Comparison of ENCODE assay signal across 22 cellular contexts in the genomic region with DNA sequence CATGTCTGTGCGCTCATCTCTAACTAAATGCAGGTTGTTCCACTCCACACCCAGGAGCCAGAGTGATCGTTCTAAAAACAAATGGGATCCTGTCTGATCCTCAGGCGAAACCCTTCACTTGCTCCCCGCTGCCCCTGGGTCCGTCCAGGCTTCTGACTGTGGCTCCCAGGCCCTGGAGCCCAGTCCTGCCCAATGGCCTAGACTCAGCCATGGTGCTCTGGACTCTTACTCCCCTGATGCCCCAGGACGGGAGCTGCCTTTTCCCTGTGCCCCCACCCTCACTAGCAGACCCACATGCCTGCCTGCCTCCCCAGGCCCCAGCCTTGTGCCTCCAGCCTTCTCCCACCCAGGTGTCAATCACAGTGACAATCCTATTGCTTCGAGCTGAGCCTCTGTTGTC.
"Had no signal": no experiment of that assay in that cellular context is flagged by ENCODE, and none has a peak within 500 bp of the region (broad histone marks: within the 10 kb centered on the region; RNA-seq: fewer than 3 reads in every experiment).

No MANE protein-coding gene starts in this region.

- ATAC-seq: activated CD4-positive, CD25-positive, alpha-beta regulatory T cell treated with anti-CD3 and anti-CD28 coated beads, Interleukin-2, amount 50 U/mL, for 24 hours; activated CD8-positive, alpha-beta T cell treated with anti-CD3 and anti-CD28 coated beads for 36 hours had no signal

- H3K36me3 ChIP-seq: adrenal gland, breast epithelium, Peyer's patch had no signal

- H3K27ac Mint-ChIP-seq: activated CD8-positive, alpha-beta T cell treated with anti-CD3 and anti-CD28 coated beads for 36 hours; activated naive CD8-positive, alpha-beta T cell treated with anti-CD3 and anti-CD28 coated beads, Interleukin-2, amount 10 ng/mL, durations not matched to agents 7 days and 5 days; T-helper 1 cell treated with Interleukin-12 subunit alpha and Interleukin-12 subunit beta and Interleukin-4 antibody, amounts not matched to agents 30 μg/mL and 1 μg/mL, for 36 hours had no signal

- H3K4me1 Mint-ChIP-seq: activated naive CD8-positive, alpha-beta T cell treated with anti-CD3 and anti-CD28 coated beads, Interleukin-2, amount 10 ng/mL, durations not matched to agents 7 days and 5 days had no signal

- H3K27ac ChIP-seq: adrenal gland, breast epithelium, Peyer's patch had no signal

- H3K27me3 ChIP-seq: Peyer's patch had no signal

- H3K9me3 ChIP-seq: adrenal gland, breast epithelium, Peyer's patch had no signal

- H3K9me3 Mint-ChIP-seq: activated CD8-positive, alpha-beta T cell treated with anti-CD3 and anti-CD28 coated beads for 36 hours; activated naive CD8-positive, alpha-beta T cell treated with anti-CD3 and anti-CD28 coated beads, Interleukin-2, amount 10 ng/mL, durations not matched to agents 7 days and 5 days; T-helper 1 cell treated with Interleukin-12 subunit alpha and Interleukin-12 subunit beta and Interleukin-4 antibody, amounts not matched to agents 30 μg/mL and 1 μg/mL, for 36 hours had no signal

- H3K4me3 Mint-ChIP-seq: activated CD8-positive, alpha-beta T cell treated with anti-CD3 and anti-CD28 coated beads for 36 hours; activated naive CD8-positive, alpha-beta T cell treated with anti-CD3 and anti-CD28 coated beads, Interleukin-2, amount 10 ng/mL, durations not matched to agents 7 days and 5 days; T-helper 1 cell treated with Interleukin-12 subunit alpha and Interleukin-12 subunit beta and Interleukin-4 antibody, amounts not matched to agents 30 μg/mL and 1 μg/mL, for 36 hours had no signal

- H3K36me3 Mint-ChIP-seq: activated naive CD8-positive, alpha-beta T cell treated with anti-CD3 and anti-CD28 coated beads, Interleukin-2, amount 10 ng/mL, durations not matched to agents 7 days and 5 days had no signal

- H3K4me1 ChIP-seq: adrenal gland, breast epithelium, Peyer's patch had no signal

- DNase-seq: activated CD4-positive, alpha-beta T cell treated with anti-CD3 and anti-CD28 coated beads for 4 hours; activated CD8-positive, alpha-beta memory T cell treated with anti-CD3 and anti-CD28 coated beads, Interleukin-2, amount 50 U/mL, for 48 hours; activated CD8-positive, alpha-beta T cell treated with anti-CD3 and anti-CD28 coated beads for 36 hours; activated naive CD4-positive, alpha-beta T cell treated with anti-CD3 and anti-CD28 coated beads, Interleukin-2, amount 50 U/mL, for 16 hours; activated naive CD8-positive, alpha-beta T cell treated with anti-CD3 and anti-CD28 coated beads, Interleukin-2, amount 10 ng/mL, durations not matched to agents 7 days and 5 days; activated T-cell treated with anti-CD3 and anti-CD28 coated beads, Interleukin-2, amount 50 U/mL, for 1 hour; adrenal gland; anterior cingulate cortex; caudate nucleus; KG1; MV-4-11; NCI-H1105; NCI-H1436; NCI-H187; NCI-H2081; NCI-H446; NCI-H524; Peyer's patch; SHP77 treated with DMSO at 0.1 percent for 48 hours had no signal

- H3K4me3 ChIP-seq: adrenal gland, breast epithelium, Peyer's patch had no signal
